In the genomic region with DNA sequence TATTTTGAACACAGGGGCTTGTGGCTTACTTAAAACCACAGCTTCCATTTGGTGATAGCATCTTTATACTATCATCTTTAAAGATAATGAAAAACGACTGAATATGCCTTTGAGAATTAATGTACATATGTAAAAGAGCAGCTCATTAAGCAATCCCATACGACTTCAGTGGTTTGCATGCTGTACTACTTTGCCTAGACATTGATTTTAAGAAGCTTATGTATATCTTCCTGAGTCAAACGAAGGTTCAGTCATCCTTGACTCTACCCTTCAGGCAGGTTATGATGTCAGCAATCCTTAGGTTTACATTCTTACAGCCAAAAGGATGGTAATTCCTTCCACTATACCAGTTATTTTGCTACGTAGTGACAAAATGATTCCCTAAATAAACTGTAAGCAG, we compare ENCODE assay signal across 13 cellular contexts. TPM values are rescaled to one million over a fixed set of nuclear protein-coding genes. Genes with fewer than 3 reads are reported as not detected.
DNase-seq lines count a peak whose midpoint lies in the region; ATAC-seq and TF ChIP-seq lines count a peak whose summit lies in the region.
"Had no signal": no experiment of that assay in that cellular context is flagged by ENCODE, and none has a peak within 500 bp of the region (broad histone marks: within the 10 kb centered on the region; RNA-seq: fewer than 3 reads in every experiment).

No MANE protein-coding gene starts in this region.

- CTCF ChIA-PET in activated naive CD4-positive, alpha-beta T cell treated with anti-CD3 and anti-CD28 coated beads for 36 hours (lab: Charles Lee) = interaction anchor here (1.6 kb wide), 1 partner anchor 34 kb away, joined by 4 read pairs; no protein-coding TSS in a partner anchor
- CTCF ChIA-PET in OCI-LY7 (lab: Charles Lee; ENCODE audit: unreplicated experiment) = no interaction called here

- peaks cover 23% of the 10 kb centered on the region for H3K36me3 ChIP-seq in OCI-LY7 (ENCODE audit: insufficient read depth, low read length)
- H3K36me3 ChIP-seq in body of pancreas (replicated peaks in 1 of 2; ENCODE audit: insufficient read depth in 1 of 2, low read depth in 2 of 2) = peaks cover 0 to 1% of the 10 kb centered on the region in 2 donors
- H3K36me3 ChIP-seq in mesendoderm (ENCODE audit: control insufficient read depth, insufficient read depth, low read length) = no peaks in the 10 kb centered on the region
- H3K36me3 ChIP-seq: colonic mucosa had no signal

- no peaks in the 10 kb centered on the region for H3K9me2 ChIP-seq in OCI-LY7 (ENCODE audit: insufficient read depth, low read length)

- no peak for TF ChIP-seq POLR2A in body of pancreas (IDR thresholded peaks at IDR 0.05)

- no TSS peak for BruUV-seq in OCI-LY7 (replicated peaks; lab: Mats Ljungman, UMichigan)

- H3K79me2 ChIP-seq in OCI-LY7 (ENCODE audit: insufficient read depth, low read depth, low read length) (peaks cover 100% of the 10 kb centered on the region), mesendoderm (ENCODE audit: control insufficient read depth, insufficient read depth, low read length) (peaks cover 96% of the 10 kb centered on the region)

- intact Hi-C loops in activated naive CD4-positive, alpha-beta T cell treated with anti-CD3 and anti-CD28 coated beads for 36 hours (cut with micrococcal nuclease) = loop anchor here (2.0 kb wide), 1 partner anchor 15 kb away; no protein-coding TSS in a partner anchor
- intact Hi-C loops in OCI-LY7 (cut with micrococcal nuclease; ENCODE audit: unreplicated experiment) = loop anchor here (2.0 kb wide), 1 partner anchor 41 kb away; a partner anchor contains a TSS
- intact Hi-C loops in body of pancreas (cut with DNase I) = no loop called here
- intact Hi-C loops in right cardiac atrium (cut with DNase I) = loop anchor here in 1 of 4 donors (5.0 kb wide), 1 partner anchor 36 kb away; no protein-coding TSS in a partner anchor

- H3K4me3 Mint-ChIP-seq in activated naive CD4-positive, alpha-beta T cell treated with anti-CD3 and anti-CD28 coated beads for 36 hours = no peak overlapping the region
- H3K4me3 Mint-ChIP-seq in effector memory CD8-positive, alpha-beta T cell = peak overlapping the region; percentile 63 to 66
- H3K4me3 Mint-ChIP-seq in stimulated activated effector memory CD8-positive, alpha-beta T cell treated with anti-CD3 and anti-CD28 coated beads, Interleukin-12 subunit alpha, Interleukin-12 subunit beta, amount 100 ng/mL, for 72 hours = peak overlapping the region; percentile 34

- no peak for TF ChIP-seq CTCF in OCI-LY7 (conservative IDR thresholded peaks at IDR 0.05; ENCODE audit: low read length)
- TF ChIP-seq CTCF in body of pancreas (IDR thresholded peaks at IDR 0.05) = no peak

- peaks cover 10% of the 10 kb centered on the region for H3K79me1 ChIP-seq in mesendoderm (ENCODE audit: low read length)

- H3K9me3 ChIP-seq in OCI-LY7 (ENCODE audit: low read length) (no peaks in the 10 kb centered on the region), body of pancreas (no peaks in the 10 kb centered on the region), right cardiac atrium (ENCODE audit: control insufficient read depth, low read length) (no peaks in the 10 kb centered on the region)
- H3K9me3 ChIP-seq: colonic mucosa, psoas muscle had no signal

- no peak for ATAC-seq in effector memory CD8-positive, alpha-beta T cell (replicated peaks)
- ATAC-seq in stimulated activated effector memory CD8-positive, alpha-beta T cell treated with anti-CD3 and anti-CD28 coated beads, Interleukin-12 subunit alpha, Interleukin-12 subunit beta, amount 100 ng/mL, for 72 hours = peak; percentile 71
- ATAC-seq in body of pancreas (no peak), right cardiac atrium (no peak)
- ATAC-seq: HCT116, psoas muscle had no signal

- H2AFZ ChIP-seq in OCI-LY7 (ENCODE audit: low read length) = no peak overlapping the region

- H2AK5ac ChIP-seq in mesendoderm (ENCODE audit: low read length) = no peak overlapping the region

- no peak overlapping the region for H3K4ac ChIP-seq in mesendoderm (ENCODE audit: low read depth, low read length)

- peaks cover 12% of the 10 kb centered on the region for H3K36me3 Mint-ChIP-seq in activated naive CD4-positive, alpha-beta T cell treated with anti-CD3 and anti-CD28 coated beads for 36 hours (ENCODE audit: low read depth)
- H3K36me3 Mint-ChIP-seq in effector memory CD8-positive, alpha-beta T cell (ENCODE audit: insufficient read depth) = peaks cover 22% of the 10 kb centered on the region
- peaks cover 18% of the 10 kb centered on the region for H3K36me3 Mint-ChIP-seq in stimulated activated effector memory CD8-positive, alpha-beta T cell treated with anti-CD3 and anti-CD28 coated beads, Interleukin-12 subunit alpha, Interleukin-12 subunit beta, amount 100 ng/mL, for 72 hours

- H4K8ac ChIP-seq in mesendoderm (ENCODE audit: low read depth, low read length) = no peak overlapping the region

- peak overlapping the region; percentile 64 for H3K27ac Mint-ChIP-seq in activated naive CD4-positive, alpha-beta T cell treated with anti-CD3 and anti-CD28 coated beads for 36 hours
- peak overlapping the region; percentile 70 to 82 for H3K27ac Mint-ChIP-seq in effector memory CD8-positive, alpha-beta T cell
- H3K27ac Mint-ChIP-seq in stimulated activated effector memory CD8-positive, alpha-beta T cell treated with anti-CD3 and anti-CD28 coated beads, Interleukin-12 subunit alpha, Interleukin-12 subunit beta, amount 100 ng/mL, for 72 hours = peak overlapping the region; percentile 58

- no peak overlapping the region for H3K9ac ChIP-seq in mesendoderm (ENCODE audit: low read length)

- H3K4me3 ChIP-seq in OCI-LY7 (ENCODE audit: low read depth, low read length, poor library complexity, severe bottlenecking) (peak overlapping the region; percentile 17), body of pancreas (no peak overlapping the region), right cardiac atrium (ENCODE audit: low read length) (no peak overlapping the region), mesendoderm (ENCODE audit: low read length) (no peak overlapping the region)
- H3K4me3 ChIP-seq: colonic mucosa, psoas muscle had no signal

- WGBS in body of pancreas, 2 donors = 62 to 65% methylated on average over 4 of the region's 4 CpGs
- WGBS in right cardiac atrium = 63% methylated on average over 4 of the region's 4 CpGs
- WGBS in mesendoderm (ENCODE audit: extremely low coverage, insufficient coverage, low lambda C conversion rate) = no CpG with 5 or more reads among the region's 4 CpGs

- H4K5ac ChIP-seq in mesendoderm (ENCODE audit: low read length) = no peak overlapping the region

- no peak overlapping the region for H3K56ac ChIP-seq in mesendoderm (ENCODE audit: low read length)

- H3K18ac ChIP-seq in mesendoderm (ENCODE audit: low read length) = no peak overlapping the region

- no peak for DNase-seq in activated naive CD4-positive, alpha-beta T cell treated with anti-CD3 and anti-CD28 coated beads for 36 hours
- DNase-seq in activated naive CD4-positive, alpha-beta T cell treated with anti-CD3 and anti-CD28 coated beads, Interleukin-2, amount 50 U/mL, for 16 hours = no peak
- DNase-seq in OCI-LY7 (ENCODE audit: low spot score) (no peak), body of pancreas (no peak), right cardiac atrium (no peak), mesendoderm (no peak)
- no peak for DNase-seq in effector memory CD8-positive, alpha-beta T cell
- DNase-seq in stimulated activated effector memory CD8-positive, alpha-beta T cell treated with anti-CD3 and anti-CD28 coated beads, Interleukin-12 subunit alpha, Interleukin-12 subunit beta, amount 100 ng/mL, for 72 hours (ENCODE audit: low spot score in 2 of 2) = no peak
- DNase-seq: activated effector memory CD4-positive, alpha-beta T cell treated with anti-CD3 and anti-CD28 coated beads, Interleukin-2, amount 50 U/mL, for 16 hours; colonic mucosa; NCI-H1092 treated with DMSO at 0.1 percent for 48 hours; psoas muscle had no signal

- POLR2A ChIA-PET in OCI-LY7 (lab: Charles Lee) = interaction anchor here (1.0 to 2.2 kb wide), 3 partner anchors 10 to 88 kb away, joined by 3 to 15 read pairs (median 3); a partner anchor contains a TSS

- no peak overlapping the region for H3K23ac ChIP-seq in mesendoderm (ENCODE audit: low read length)

- peaks cover 97% of the 10 kb centered on the region for H3K4me1 Mint-ChIP-seq in activated naive CD4-positive, alpha-beta T cell treated with anti-CD3 and anti-CD28 coated beads for 36 hours (ENCODE audit: low read depth)
- peaks cover 85 to 87% of the 10 kb centered on the region in 2 donors for H3K4me1 Mint-ChIP-seq in effector memory CD8-positive, alpha-beta T cell (ENCODE audit: low read depth in 2 of 2)
- peaks cover 94% of the 10 kb centered on the region for H3K4me1 Mint-ChIP-seq in stimulated activated effector memory CD8-positive, alpha-beta T cell treated with anti-CD3 and anti-CD28 coated beads, Interleukin-12 subunit alpha, Interleukin-12 subunit beta, amount 100 ng/mL, for 72 hours

- H3K9me3 Mint-ChIP-seq in activated naive CD4-positive, alpha-beta T cell treated with anti-CD3 and anti-CD28 coated beads for 36 hours = no peaks in the 10 kb centered on the region
- H3K9me3 Mint-ChIP-seq in effector memory CD8-positive, alpha-beta T cell = no peaks in the 10 kb centered on the region
- no peaks in the 10 kb centered on the region for H3K9me3 Mint-ChIP-seq in stimulated activated effector memory CD8-positive, alpha-beta T cell treated with anti-CD3 and anti-CD28 coated beads, Interleukin-12 subunit alpha, Interleukin-12 subunit beta, amount 100 ng/mL, for 72 hours

- no peak overlapping the region for H2BK120ac ChIP-seq in mesendoderm (ENCODE audit: low read depth, low read length)

- H3K27me3 ChIP-seq in body of pancreas (no peaks in the 10 kb centered on the region), right cardiac atrium (ENCODE audit: control insufficient read depth, insufficient read depth) (no peaks in the 10 kb centered on the region), mesendoderm (ENCODE audit: insufficient read depth, low read length, poor library complexity) (no peaks in the 10 kb centered on the region)
- H3K27me3 ChIP-seq: colonic mucosa had no signal

- H3K27ac ChIP-seq in OCI-LY7 (ENCODE audit: low read depth, low read length, poor library complexity, severe bottlenecking) (peak overlapping the region; percentile 33), body of pancreas (no peak overlapping the region), right cardiac atrium (ENCODE audit: low read length) (no peak overlapping the region), mesendoderm (ENCODE audit: low read depth, low read length) (no peak overlapping the region)
- H3K27ac ChIP-seq: colonic mucosa, psoas muscle had no signal

- H3K4me1 ChIP-seq in OCI-LY7 (ENCODE audit: insufficient read depth, low read length, poor library complexity, severe bottlenecking) = peaks cover 91% of the 10 kb centered on the region
- peaks cover 84% of the 10 kb centered on the region for H3K4me1 ChIP-seq in body of pancreas
- H3K4me1 ChIP-seq in right cardiac atrium (ENCODE audit: control insufficient read depth, insufficient read depth, low read length) = peaks cover 46% of the 10 kb centered on the region
- peaks cover 12% of the 10 kb centered on the region for H3K4me1 ChIP-seq in mesendoderm (ENCODE audit: control insufficient read depth, low read depth, low read length)

- H3K4me2 ChIP-seq in OCI-LY7 (ENCODE audit: low read length) = peak overlapping the region; percentile 96
- H3K4me2 ChIP-seq in mesendoderm (ENCODE audit: low read length) = no peak overlapping the region

- H2BK5ac ChIP-seq in mesendoderm (ENCODE audit: low read length) = no peak overlapping the region

- no peak overlapping the region for H2BK15ac ChIP-seq in mesendoderm (replicated peaks; ENCODE audit: low read depth)

- H3K27me3 Mint-ChIP-seq in activated naive CD4-positive, alpha-beta T cell treated with anti-CD3 and anti-CD28 coated beads for 36 hours (ENCODE audit: low read depth) = no peaks in the 10 kb centered on the region
- H3K27me3 Mint-ChIP-seq in effector memory CD8-positive, alpha-beta T cell = no peaks in the 10 kb centered on the region

- H4K20me1 ChIP-seq in OCI-LY7 (ENCODE audit: insufficient read depth, low read length) = peaks cover 61% of the 10 kb centered on the region

RNA-seq across cellular contexts. Expression of a gene that starts 40.7 kb away (rescaled TPM):
- total RNA-seq in activated naive CD4-positive, alpha-beta T cell treated with anti-CD3 and anti-CD28 coated beads for 36 hours = 100 to 1,000 TPM; 109 to 111 TPM
- 22.6 and 33.6 TPM in 2 replicates for total RNA-seq in OCI-LY7 (2014; rRNA removed; shearing (Covaris generic))
- total RNA-seq in OCI-LY7 (2022) (143 and 157 TPM in 2 replicates), body of pancreas (10 to 100 TPM; 15.3 to 33.6 TPM), right cardiac atrium (10 to 100 TPM; 51.1 to 62.8 (median 59.2) TPM)
- 29.6 TPM for polyA plus RNA-seq in right cardiac atrium
- 94.5 TPM for polyA plus RNA-seq in mesendoderm (2013, experiment 1 of 2)
- 93.4 TPM for polyA plus RNA-seq in mesendoderm (2013, experiment 2 of 2)

RNA-seq across cellular contexts. Expression of a gene that starts 59.4 kb away (rescaled TPM):
- total RNA-seq in activated naive CD4-positive, alpha-beta T cell treated with anti-CD3 and anti-CD28 coated beads for 36 hours = not detected
- 0.08 and 0.25 TPM in 2 replicates for total RNA-seq in OCI-LY7 (2014; rRNA removed; shearing (Covaris generic))
- total RNA-seq in OCI-LY7 (2022) (0.67 and 0.74 TPM in 2 replicates), body of pancreas (not detected), right cardiac atrium (under 1 TPM in 2 of 4 donors, not detected in 2; 0.11 to 0.17 TPM)
- polyA plus RNA-seq in right cardiac atrium = 0.09 TPM
- polyA plus RNA-seq in mesendoderm (2013, experiment 1 of 2) = 20.0 TPM
- polyA plus RNA-seq in mesendoderm (2013, experiment 2 of 2) = 20.1 TPM
